Comparison of ENCODE assay signal across 10 cellular contexts in genomic region chr14:64928239-64929002, GRCh38. TPM values are rescaled to one million over a fixed set of nuclear protein-coding genes. Genes with fewer than 3 reads are reported as not detected.
DNase-seq lines count a peak whose midpoint lies in the region; ATAC-seq and TF ChIP-seq lines count a peak whose summit lies in the region.
"Had no signal": no experiment of that assay in that cellular context is flagged by ENCODE, and none has a peak within 500 bp of the region (broad histone marks: within the 10 kb centered on the region; RNA-seq: fewer than 3 reads in every experiment).

No MANE protein-coding gene starts in this region.

- H3K79me2 ChIP-seq in OCI-LY7 (ENCODE audit: insufficient read depth, low read depth, low read length), result peaks cover under 1% of the 10 kb centered on the region; the same call in 1 of the 2 replicates

- POLR2A ChIA-PET in OCI-LY7 (lab: Charles Lee) (interaction anchor here (0.6 to 1.4 kb wide), 2 partner anchors 8 to 292 kb away, joined by 3 to 12 read pairs; no protein-coding TSS in a partner anchor), WTC11 (lab: Charles Lee) (no interaction called here)

- no peaks in the 10 kb centered on the region for H3K27me3 ChIP-seq in left ventricle myocardium inferior (ENCODE audit: low read depth)
- no peaks in the 10 kb centered on the region for H3K27me3 ChIP-seq in gastrocnemius medialis
- H3K27me3 ChIP-seq: right atrium auricular region had no signal

- H3K9me3 Mint-ChIP-seq in WTC11, result no peaks in the 10 kb centered on the region

- TF ChIP-seq CTCF in left ventricle myocardium inferior (IDR thresholded peaks at IDR 0.05; ENCODE audit: borderline replicate concordance) (no peak), OCI-LY7 (conservative IDR thresholded peaks at IDR 0.05; ENCODE audit: low read length) (no peak), WTC11 (IDR thresholded peaks at IDR 0.05) (no peak), gastrocnemius medialis (IDR thresholded peaks at IDR 0.05 in 4 of 5, conservative IDR thresholded peaks at IDR 0.05 in 1 of 5) (no peak)

- H3K27ac ChIP-seq in left ventricle myocardium inferior (replicated peaks), result peak overlapping the region; percentile 69
- peak overlapping the region; percentile 38 for H3K27ac ChIP-seq in OCI-LY7 (ENCODE audit: low read depth, low read length, poor library complexity, severe bottlenecking)
- no peak overlapping the region for H3K27ac ChIP-seq in gastrocnemius medialis

- in situ Hi-C loops in gastrocnemius medialis (cut with MboI; ENCODE audit: low sequenced_read_pairs in 4 of 4), result no loop called here

- H3K4me3 Mint-ChIP-seq in WTC11, result no peak overlapping the region

- DNase-seq in left ventricle myocardium inferior (no peak), Right ventricle myocardium superior (no peak), OCI-LY7 (ENCODE audit: low spot score) (peak; percentile 14), A172 (ENCODE audit: low spot score) (no peak), WTC11 (ENCODE audit: low spot score) (no peak), gastrocnemius medialis (no peak)
- DNase-seq: amniotic stem cell had no signal

- H3K4me1 ChIP-seq in left ventricle myocardium inferior (peaks cover 35% of the 10 kb centered on the region), OCI-LY7 (ENCODE audit: insufficient read depth, low read length, poor library complexity, severe bottlenecking) (peaks cover 13% of the 10 kb centered on the region), gastrocnemius medialis (peaks cover 19 to 38% of the 10 kb centered on the region in 2 donors)

- no peaks in the 10 kb centered on the region for H3K9me3 ChIP-seq in left ventricle myocardium inferior (replicated peaks)
- H3K9me3 ChIP-seq in OCI-LY7 (ENCODE audit: low read length), result no peaks in the 10 kb centered on the region
- no peaks in the 10 kb centered on the region for H3K9me3 ChIP-seq in gastrocnemius medialis
- H3K9me3 ChIP-seq: right atrium auricular region had no signal

- H3K4me2 ChIP-seq in OCI-LY7 (ENCODE audit: low read length), result peak overlapping the region; percentile 2; the same call in 1 of the 2 replicates

- intact Hi-C loops in left ventricle myocardium inferior (cut with micrococcal nuclease), result no loop called here
- intact Hi-C loops in Right ventricle myocardium superior (cut with DNase I), result no loop called here
- intact Hi-C loops in OCI-LY7 (cut with micrococcal nuclease; ENCODE audit: unreplicated experiment), result no loop called here
- intact Hi-C loops in gastrocnemius medialis (cut with DNase I; ENCODE audit: low total_unique reads), result no loop called here

- no TSS peak for BruUV-seq in OCI-LY7 (replicated peaks; lab: Mats Ljungman, UMichigan)

- H3K4me3 ChIP-seq in left ventricle myocardium inferior, result no peak overlapping the region
- no peak overlapping the region for H3K4me3 ChIP-seq in OCI-LY7 (ENCODE audit: low read depth, low read length, poor library complexity, severe bottlenecking)
- no peak overlapping the region for H3K4me3 ChIP-seq in gastrocnemius medialis
- H3K4me3 ChIP-seq: right atrium auricular region had no signal

- ATAC-seq in Right ventricle myocardium superior (ENCODE audit: poor library complexity), result no peak
- ATAC-seq in HG02798 (IDR thresholded peaks at IDR 0.05; ENCODE audit: poor library complexity, unreplicated experiment), result peak; percentile 76
- no peak for ATAC-seq in WTC11
- ATAC-seq in gastrocnemius medialis, result no peak
- ATAC-seq in HG03520 (IDR thresholded peaks at IDR 0.05; ENCODE audit: unreplicated experiment), result no peak

- no peaks in the 10 kb centered on the region for H3K27me3 Mint-ChIP-seq in WTC11 (ENCODE audit: low read depth)

- H3K9me2 ChIP-seq in OCI-LY7 (ENCODE audit: insufficient read depth, low read length), result no peaks in the 10 kb centered on the region

- 0 out of 2 replicates have a peak, but pooled peaks cover 2% of the 10 kb centered on the region for H4K20me1 ChIP-seq in OCI-LY7 (ENCODE audit: insufficient read depth, low read length)

- no peak overlapping the region for H3K27ac Mint-ChIP-seq in WTC11

- CTCF ChIA-PET in OCI-LY7 (lab: Charles Lee; ENCODE audit: unreplicated experiment), result interaction anchor here (0.8 kb wide), 1 partner anchor 36 kb away, joined by 3 read pairs; no protein-coding TSS in a partner anchor
- CTCF ChIA-PET in WTC11 (lab: Charles Lee), result interaction anchor here (0.8 to 1.4 kb wide), 3 partner anchors 18 to 105 kb away, joined by 3 to 5 read pairs (median 4); no protein-coding TSS in a partner anchor

- H3K36me3 Mint-ChIP-seq in WTC11, result peaks cover 36% of the 10 kb centered on the region

- no peak for TF ChIP-seq POLR2A in gastrocnemius medialis (IDR thresholded peaks at IDR 0.05)

- H3K4me1 Mint-ChIP-seq in WTC11, result no peaks in the 10 kb centered on the region

- peaks cover 75% of the 10 kb centered on the region for H3K36me3 ChIP-seq in left ventricle myocardium inferior
- peaks cover 98% of the 10 kb centered on the region for H3K36me3 ChIP-seq in OCI-LY7 (ENCODE audit: insufficient read depth, low read length)
- H3K36me3 ChIP-seq in gastrocnemius medialis, result peaks cover 0 to 67% of the 10 kb centered on the region in 2 donors

- no peak overlapping the region for H2AFZ ChIP-seq in OCI-LY7 (ENCODE audit: low read length)

TF ChIP-seq in WTC11, 78 proteins besides CTCF, POLR2A, EP300 and RAD21 (continues in another document):
- no peak for TF ChIP-seq FOXP4 (CRISPR knock-in tag; IDR thresholded peaks at IDR 0.05)
- no peak for TF ChIP-seq PREB (CRISPR knock-in tag; IDR thresholded peaks at IDR 0.05; ENCODE audit: borderline replicate concordance)
- TF ChIP-seq ZNF219 (CRISPR knock-in tag; IDR thresholded peaks at IDR 0.05; ENCODE audit: borderline replicate concordance), result no peak
- no peak for TF ChIP-seq HMGA2 (CRISPR knock-in tag; IDR thresholded peaks at IDR 0.05)
- TF ChIP-seq GRHL2 (CRISPR knock-in tag; IDR thresholded peaks at IDR 0.05; ENCODE audit: insufficient replicate concordance, severe bottlenecking), result no peak
- TF ChIP-seq MYBL2 (CRISPR knock-in tag; IDR thresholded peaks at IDR 0.05), result no peak
- TF ChIP-seq TP53 (CRISPR knock-in tag; IDR thresholded peaks at IDR 0.05), result no peak

RNA-seq across cellular contexts. Expression of gene GPX2, which starts 14.1 kb away (rescaled TPM):
- total RNA-seq in left ventricle myocardium inferior (not detected), Right ventricle myocardium superior (not detected), OCI-LY7 (2022) (not detected in 2 replicates), WTC11 (2021) (0.80 to 1.5 TPM (median 1.0 TPM) in 3 replicates), gastrocnemius medialis (1 to 10 TPM in 1 of 4 donors, under 1 TPM in 2, not detected in 1; 0.49 to 1.4 (median 0.61) TPM)
- total RNA-seq in OCI-LY7 (2014; rRNA removed; shearing (Covaris generic)), result not detected in 2 replicates
- not detected in 2 replicates for total RNA-seq in A172 (2014; rRNA removed; shearing (Covaris generic))
- total RNA-seq: right atrium auricular region had no signal

RNA-seq across cellular contexts. Expression of gene CHURC1, which starts 14.2 kb away (rescaled TPM):
- 89.8 TPM for total RNA-seq in left ventricle myocardium inferior
- 107 TPM for total RNA-seq in Right ventricle myocardium superior
- total RNA-seq in OCI-LY7 (2014; rRNA removed; shearing (Covaris generic)), result 33.0 and 34.0 TPM in 2 replicates
- total RNA-seq in OCI-LY7 (2022), result 54.6 and 72.5 TPM in 2 replicates
- 31.0 and 32.6 TPM in 2 replicates for total RNA-seq in A172 (2014; rRNA removed; shearing (Covaris generic))
- total RNA-seq in WTC11 (2021), result 47.3 to 52.4 TPM (median 49.1 TPM) in 3 replicates
- total RNA-seq in gastrocnemius medialis, result 100 to 1,000 TPM in 1 of 4 donors, 10 to 100 TPM in 3; 47.9 to 108 (median 79.6) TPM

RNA-seq across cellular contexts. Expression of gene RAB15, which starts 43.7 kb away (rescaled TPM):
- total RNA-seq in left ventricle myocardium inferior, result 17.1 TPM
- total RNA-seq in Right ventricle myocardium superior, result 7.5 TPM
- total RNA-seq in OCI-LY7 (2014; rRNA removed; shearing (Covaris generic)), result 0.38 and 1.2 TPM in 2 replicates
- total RNA-seq in OCI-LY7 (2022), result not detected in 2 replicates
- 42.3 and 45.8 TPM in 2 replicates for total RNA-seq in A172 (2014; rRNA removed; shearing (Covaris generic))
- 38.4 to 49.1 TPM (median 38.6 TPM) in 3 replicates for total RNA-seq in WTC11 (2021)
- 1 to 10 TPM in 2 of 4 donors, under 1 TPM in 2; 0.51 to 7.3 (median 2.0) TPM for total RNA-seq in gastrocnemius medialis

RNA-seq across cellular contexts. Expression of gene SPTB, which starts 48.7 kb away (rescaled TPM):
- total RNA-seq in left ventricle myocardium inferior, result 82.2 TPM
- 70.8 TPM for total RNA-seq in Right ventricle myocardium superior
- total RNA-seq in OCI-LY7 (2014; rRNA removed; shearing (Covaris generic)), result not detected in 2 replicates
- not detected in 2 replicates for total RNA-seq in OCI-LY7 (2022)
- total RNA-seq in A172 (2014; rRNA removed; shearing (Covaris generic)), result 1.9 and 2.0 TPM in 2 replicates
- total RNA-seq in WTC11 (2021), result 2.5 to 3.2 TPM (median 2.8 TPM) in 3 replicates
- total RNA-seq in gastrocnemius medialis, result 100 to 1,000 TPM; 123 to 554 (median 266) TPM

RNA-seq across cellular contexts. Expression of gene FNTB, which starts 58.3 kb away (rescaled TPM):
- total RNA-seq in left ventricle myocardium inferior (17.9 TPM), Right ventricle myocardium superior (15.8 TPM), OCI-LY7 (2022) (12.0 and 18.0 TPM in 2 replicates), WTC11 (2021) (14.2 to 18.2 TPM (median 17.3 TPM) in 3 replicates), gastrocnemius medialis (10 to 100 TPM in 3 of 4 donors, 1 to 10 TPM in 1; 6.1 to 40.6 (median 18.0) TPM)
- 6.3 and 9.2 TPM in 2 replicates for total RNA-seq in OCI-LY7 (2014; rRNA removed; shearing (Covaris generic))
- total RNA-seq in A172 (2014; rRNA removed; shearing (Covaris generic)), result 7.4 and 9.0 TPM in 2 replicates

Comparison
In these comparisons a context has a peak if more than half of its experiments do, and no peak if none do; other contexts are left out.
1. H3K27ac ChIP-seq: peak in left ventricle myocardium inferior (single experiment) and OCI-LY7 (single experiment); none in gastrocnemius medialis (0 of 4).